ENCODE assay signal across 23 cellular contexts in genomic region chr12:26177303-26177702, GRCh38. TPM values are rescaled to one million over a fixed set of nuclear protein-coding genes. Genes with fewer than 3 reads are reported as not detected.
A peak's percentile ranks its signal among the peaks of the same experiment; 100 is the strongest.
DNase-seq lines count a peak whose midpoint lies in the region; ATAC-seq and TF ChIP-seq lines count a peak whose summit lies in the region.
"Had no signal": no experiment of that assay in that cellular context is flagged by ENCODE, and none has a peak within 500 bp of the region (broad histone marks: within the 10 kb centered on the region; RNA-seq: fewer than 3 reads in every experiment).

No MANE protein-coding gene starts in this region.

- no peak overlapping the region for H2BK120ac ChIP-seq in IMR-90 (ENCODE audit: low read depth, low read length)

- peak overlapping the region; percentile 21 for H3K27ac Mint-ChIP-seq in Calu3 (ENCODE audit: unreplicated experiment)
- no peak overlapping the region for H3K27ac Mint-ChIP-seq in activated CD4-positive, alpha-beta T cell treated with anti-CD3 and anti-CD28 coated beads, Interleukin-2, amount 10 ng/mL, durations not matched to agents 24 days and 14 days
- H3K27ac Mint-ChIP-seq: activated CD4-positive, alpha-beta memory T cell treated with anti-CD3 and anti-CD28 coated beads, Interleukin-2, amount 10 ng/mL, durations not matched to agents 7 days and 5 days; activated naive CD4-positive, alpha-beta T cell treated with anti-CD3 and anti-CD28 coated beads, Interleukin-2, amount 50 U/mL, for 72 hours; CD8-positive, alpha-beta T cell; dendritic cell treated with granulocyte-macrophage colony-stimulating factor and Interleukin-4, amounts not matched to agents 40 ng/mL and 50 ng/mL, for 4 days; T-helper 1 cell treated with Interleukin-12 subunit alpha and Interleukin-12 subunit beta and Interleukin-4 antibody, amounts not matched to agents 30 μg/mL and 1 μg/mL, for 36 hours had no signal

- DNase-seq in Calu3 (peak; percentile 53), IMR-90 (no peak), kidney tubule cell (ENCODE audit: low spot score) (peak; percentile 57), Karpas-422 (no peak), mesenteric fat pad (ENCODE audit: low spot score) (no peak), cardiac septum (ENCODE audit: low spot score) (no peak)
- DNase-seq in activated CD4-positive, alpha-beta T cell treated with anti-CD3 and anti-CD28 coated beads, Interleukin-2, amount 10 ng/mL, durations not matched to agents 24 days and 14 days: no peak
- DNase-seq: activated CD4-positive, alpha-beta memory T cell treated with anti-CD3 and anti-CD28 coated beads, Interleukin-2, amount 10 ng/mL, durations not matched to agents 7 days and 5 days; activated T-cell treated with anti-CD3 and anti-CD28 coated beads, Interleukin-2, amount 50 U/mL, for 4 hours; CD8-positive, alpha-beta T cell; gastrocnemius medialis; NCI-H2081 treated with DMSO at 0.1 percent for 48 hours; NCI-H510A; SIG-M5; stimulated activated CD4-positive, alpha-beta T cell treated with anti-CD3 and anti-CD28 coated beads, Interleukin-15, amount 100 ng/mL, for 24 hours; stimulated activated naive CD4-positive, alpha-beta T cell; trophoblast cell had no signal

- no peak overlapping the region for H2BK5ac ChIP-seq in IMR-90 (ENCODE audit: low read depth, low read length, poor library complexity, severe bottlenecking)

- ATAC-seq in GM21515 (IDR thresholded peaks at IDR 0.05; ENCODE audit: unreplicated experiment) (peak; percentile 55), IMR-90 (ENCODE audit: low read depth) (no peak)
- ATAC-seq: activated naive CD4-positive, alpha-beta T cell treated with anti-CD3 and anti-CD28 coated beads, Interleukin-2, amount 50 U/mL, for 72 hours; activated T-cell treated with anti-CD3 and anti-CD28 coated beads, Interleukin-2, amount 50 U/mL, for 4 hours; CD8-positive, alpha-beta T cell; gastrocnemius medialis had no signal

- no peaks in the 10 kb centered on the region for H3K36me3 ChIP-seq in IMR-90 (ENCODE audit: control insufficient read depth, insufficient read depth, low read length)
- no peaks in the 10 kb centered on the region for H3K36me3 ChIP-seq in Karpas-422 (ENCODE audit: insufficient read depth, low read length)
- H3K36me3 ChIP-seq: gastrocnemius medialis, right atrium auricular region had no signal

- no peak overlapping the region for H2AK5ac ChIP-seq in IMR-90 (ENCODE audit: low read depth, low read length)

- WGBS in IMR-90 (ENCODE audit: extremely low coverage in 2 of 2, insufficient read length in 1 of 2), 2 experiments: 80% methylated on average over 2 of the region's 7 CpGs; no CpG with 5 or more reads in 1 of the 2 experiments

- H3K4me3 Mint-ChIP-seq in Calu3 (ENCODE audit: low read depth, unreplicated experiment): no peak overlapping the region
- H3K4me3 Mint-ChIP-seq in activated CD4-positive, alpha-beta T cell treated with anti-CD3 and anti-CD28 coated beads, Interleukin-2, amount 10 ng/mL, durations not matched to agents 24 days and 14 days: no peak overlapping the region
- H3K4me3 Mint-ChIP-seq: activated CD4-positive, alpha-beta memory T cell treated with anti-CD3 and anti-CD28 coated beads, Interleukin-2, amount 10 ng/mL, durations not matched to agents 7 days and 5 days; activated T-cell treated with anti-CD3 and anti-CD28 coated beads, Interleukin-2, amount 50 U/mL, for 4 hours; CD8-positive, alpha-beta T cell; dendritic cell treated with granulocyte-macrophage colony-stimulating factor and Interleukin-4, amounts not matched to agents 40 ng/mL and 50 ng/mL, for 4 days; T-helper 1 cell treated with Interleukin-12 subunit alpha and Interleukin-12 subunit beta and Interleukin-4 antibody, amounts not matched to agents 30 μg/mL and 1 μg/mL, for 36 hours had no signal

- H3K4me3 ChIP-seq in IMR-90 (ENCODE audit: insufficient read depth, low read depth, low read length) (no peak overlapping the region), Karpas-422 (ENCODE audit: low read length) (no peak overlapping the region)
- H3K4me3 ChIP-seq: gastrocnemius medialis, right atrium auricular region had no signal

- no peaks in the 10 kb centered on the region for H3K9me2 ChIP-seq in Karpas-422 (replicated peaks; ENCODE audit: insufficient read depth, low read length)

- no peak overlapping the region for H3K56ac ChIP-seq in IMR-90 (ENCODE audit: extremely low read depth, insufficient read depth, low read length)

- BruUV-seq in Calu3 (replicated peaks; lab: Mats Ljungman, UMichigan) (no TSS peak), IMR-90 (replicated peaks; lab: Mats Ljungman, UMichigan) (no TSS peak)

- H3K27me3 Mint-ChIP-seq in Calu3 (ENCODE audit: unreplicated experiment): no peaks in the 10 kb centered on the region
- peaks cover 21% of the 10 kb centered on the region for H3K27me3 Mint-ChIP-seq in activated CD4-positive, alpha-beta T cell treated with anti-CD3 and anti-CD28 coated beads, Interleukin-2, amount 10 ng/mL, durations not matched to agents 24 days and 14 days

- H4K20me1 ChIP-seq in IMR-90 (ENCODE audit: insufficient read depth, low read length) (no peaks in the 10 kb centered on the region; the same call in 1 of the 2 replicates), Karpas-422 (ENCODE audit: insufficient read depth, low read depth, low read length) (no peaks in the 10 kb centered on the region)

- no peaks in the 10 kb centered on the region for H3K9me3 ChIP-seq in IMR-90 (ENCODE audit: control insufficient read depth, insufficient read depth, low read length)
- H3K9me3 ChIP-seq in Karpas-422 (ENCODE audit: low read length): no peaks in the 10 kb centered on the region
- H3K9me3 ChIP-seq: gastrocnemius medialis, right atrium auricular region had no signal

- no peak for TF ChIP-seq POLR2A in IMR-90 (IDR thresholded peaks at IDR 0.05; ENCODE audit: low read depth, low read length)

- dilution Hi-C loops in IMR-90 (cut with HindIII; ENCODE audit: low sequenced_read_pairs, unreplicated experiment): no loop called here

- H3K23ac ChIP-seq in IMR-90 (ENCODE audit: low read depth, low read length): no peak overlapping the region

- H3K4me2 ChIP-seq in IMR-90 (ENCODE audit: low read depth, low read length) (no peak overlapping the region), Karpas-422 (ENCODE audit: low read depth, low read length, poor library complexity, severe bottlenecking) (no peak overlapping the region)

- no peak overlapping the region for H3K4ac ChIP-seq in IMR-90 (ENCODE audit: low read depth, low read length)

- H3K9me1 ChIP-seq in IMR-90 (ENCODE audit: insufficient read depth, low read length): peaks cover 8% of the 10 kb centered on the region; the same call in 1 of the 2 replicates

- no peaks in the 10 kb centered on the region for H3K79me1 ChIP-seq in IMR-90 (ENCODE audit: low read depth in 1 of 2, low read length in 2 of 2)

- H3K27me3 ChIP-seq in IMR-90 (ENCODE audit: control insufficient read depth, insufficient read depth, low read length) (peaks cover 28% of the 10 kb centered on the region), Karpas-422 (ENCODE audit: low read length) (no peaks in the 10 kb centered on the region)
- H3K27me3 ChIP-seq: gastrocnemius medialis, right atrium auricular region had no signal

- H2AFZ ChIP-seq in IMR-90 (replicated peaks; ENCODE audit: low read length, poor library complexity) (peak overlapping the region; percentile 23), Karpas-422 (ENCODE audit: low read length) (no peak overlapping the region)

- TF ChIP-seq CTCF in Calu3 (IDR thresholded peaks at IDR 0.05; ENCODE audit: unreplicated experiment): no peak
- no peak for TF ChIP-seq CTCF in IMR-90 (conservative IDR thresholded peaks at IDR 0.05; ENCODE audit: low read depth, low read length)

- no peaks in the 10 kb centered on the region for H3K9me3 Mint-ChIP-seq in Calu3 (ENCODE audit: low read depth, unreplicated experiment)
- H3K9me3 Mint-ChIP-seq in activated CD4-positive, alpha-beta T cell treated with anti-CD3 and anti-CD28 coated beads, Interleukin-2, amount 10 ng/mL, durations not matched to agents 24 days and 14 days: no peaks in the 10 kb centered on the region
- H3K9me3 Mint-ChIP-seq: activated CD4-positive, alpha-beta memory T cell treated with anti-CD3 and anti-CD28 coated beads, Interleukin-2, amount 10 ng/mL, durations not matched to agents 7 days and 5 days; activated naive CD4-positive, alpha-beta T cell treated with anti-CD3 and anti-CD28 coated beads, Interleukin-2, amount 50 U/mL, for 72 hours; activated T-cell treated with anti-CD3 and anti-CD28 coated beads, Interleukin-2, amount 50 U/mL, for 4 hours; CD8-positive, alpha-beta T cell; dendritic cell treated with granulocyte-macrophage colony-stimulating factor and Interleukin-4, amounts not matched to agents 40 ng/mL and 50 ng/mL, for 4 days; T-helper 1 cell treated with Interleukin-12 subunit alpha and Interleukin-12 subunit beta and Interleukin-4 antibody, amounts not matched to agents 30 μg/mL and 1 μg/mL, for 36 hours had no signal

- H3K4me1 Mint-ChIP-seq in Calu3 (ENCODE audit: low read depth, unreplicated experiment): peaks cover 37% of the 10 kb centered on the region
- no peaks in the 10 kb centered on the region for H3K4me1 Mint-ChIP-seq in activated CD4-positive, alpha-beta T cell treated with anti-CD3 and anti-CD28 coated beads, Interleukin-2, amount 10 ng/mL, durations not matched to agents 24 days and 14 days
- H3K4me1 Mint-ChIP-seq: activated CD4-positive, alpha-beta memory T cell treated with anti-CD3 and anti-CD28 coated beads, Interleukin-2, amount 10 ng/mL, durations not matched to agents 7 days and 5 days had no signal

- POLR2A ChIA-PET in IMR-90 (lab: Charles Lee; ENCODE audit: unreplicated experiment): no interaction called here

- no peak overlapping the region for H2BK15ac ChIP-seq in IMR-90 (ENCODE audit: low read depth, low read length)

- H3K27ac ChIP-seq in IMR-90 (ENCODE audit: insufficient read depth, low read length) (no peak overlapping the region), Karpas-422 (ENCODE audit: low read length) (no peak overlapping the region)
- H3K27ac ChIP-seq: epithelial cell of prostate, gastrocnemius medialis, right atrium auricular region had no signal

- H3K4me1 ChIP-seq in IMR-90 (ENCODE audit: control insufficient read depth, insufficient read depth, low read length) (no peaks in the 10 kb centered on the region), Karpas-422 (ENCODE audit: low read length) (no peaks in the 10 kb centered on the region)
- H3K4me1 ChIP-seq: gastrocnemius medialis, right atrium auricular region had no signal

- no peak overlapping the region for H3K18ac ChIP-seq in IMR-90 (ENCODE audit: low read depth, low read length)

- H3K14ac ChIP-seq in IMR-90 (replicated peaks; ENCODE audit: low read depth, low read length): peak overlapping the region; percentile 40; the same call in 1 of the 2 replicates

- CTCF ChIA-PET in Calu3 (lab: Charles Lee) (interaction anchor here (0.8 to 1.3 kb wide), 5 partner anchors 10 to 97 kb away, joined by 3 to 4 read pairs (median 3); no protein-coding TSS in a partner anchor), IMR-90 (lab: Yijun Ruan, JAX) (no interaction called here)

- TF ChIP-seq RAD21 in IMR-90 (IDR thresholded peaks at IDR 0.05; ENCODE audit: low read length): no peak

- H4K5ac ChIP-seq in IMR-90 (ENCODE audit: low read depth, low read length): no peak overlapping the region

- H3K79me2 ChIP-seq in Karpas-422 (ENCODE audit: low read length): no peaks in the 10 kb centered on the region

- H4K91ac ChIP-seq in IMR-90 (ENCODE audit: insufficient read depth, low read depth, low read length): no peak overlapping the region

- H4K8ac ChIP-seq in IMR-90 (ENCODE audit: low read depth in 2 of 2, low read length in 2 of 2): no peak overlapping the region

- H2AK9ac ChIP-seq in IMR-90 (replicated peaks; ENCODE audit: low read depth, low read length, poor library complexity): no peak overlapping the region

- H3K9ac ChIP-seq in IMR-90 (ENCODE audit: low read depth, low read length) (no peak overlapping the region), Karpas-422 (ENCODE audit: low read length) (no peak overlapping the region)

- no peak overlapping the region for H2BK20ac ChIP-seq in IMR-90 (ENCODE audit: low read depth, low read length)

- in situ Hi-C loops in IMR-90 (cut with MboI; ENCODE audit: low sequenced_read_pairs): no loop called here

- no peaks in the 10 kb centered on the region for H3K36me3 Mint-ChIP-seq in Calu3 (ENCODE audit: insufficient read depth, unreplicated experiment)
- no peaks in the 10 kb centered on the region for H3K36me3 Mint-ChIP-seq in activated CD4-positive, alpha-beta T cell treated with anti-CD3 and anti-CD28 coated beads, Interleukin-2, amount 10 ng/mL, durations not matched to agents 24 days and 14 days (ENCODE audit: low read depth)
- H3K36me3 Mint-ChIP-seq: activated naive CD4-positive, alpha-beta T cell treated with anti-CD3 and anti-CD28 coated beads, Interleukin-2, amount 50 U/mL, for 72 hours; CD8-positive, alpha-beta T cell had no signal

- intact Hi-C loops in Calu3 (cut with micrococcal nuclease; ENCODE audit: unreplicated experiment) (no loop called here), IMR-90 (cut with micrococcal nuclease) (loop anchor here (5.0 kb wide), 1 partner anchor 35 kb away; no protein-coding TSS in a partner anchor), cardiac septum (cut with DNase I) (no loop called here)
- intact Hi-C loops in activated CD4-positive, alpha-beta T cell treated with anti-CD3 and anti-CD28 coated beads, Interleukin-2, amount 10 ng/mL, durations not matched to agents 24 days and 14 days (cut with micrococcal nuclease): no loop called here

RNA-seq across cellular contexts. Expression of gene SSPN, which starts 18.1 kb away (rescaled TPM):
- total RNA-seq in Calu3 (2022) (7.0 and 8.9 TPM in 2 replicates), IMR-90 (2012; rRNA removed) (5.6 and 7.8 TPM in 2 replicates), mesenteric fat pad (21.1 TPM), cardiac septum (118 TPM)
- 3.5 and 4.1 TPM in 2 replicates for polyA plus RNA-seq in IMR-90 (2012; rRNA removed)
- 2.8 and 4.8 TPM in 2 replicates for polyA plus RNA-seq in IMR-90 (2012; cell fraction: cytosol; rRNA removed)
- polyA plus RNA-seq in IMR-90 (2012; cell fraction: nucleus; rRNA removed; ENCODE audit: low replicate concordance): 0.85 and 2.2 TPM in 2 replicates
- not detected in 2 replicates for total RNA-seq in Karpas-422 (2014; rRNA removed; shearing (Covaris generic); ENCODE audit: low replicate concordance)
- total RNA-seq in activated CD4-positive, alpha-beta T cell treated with anti-CD3 and anti-CD28 coated beads, Interleukin-2, amount 10 ng/mL, durations not matched to agents 24 days and 14 days: not detected in 2 replicates
- total RNA-seq: activated CD4-positive, alpha-beta memory T cell treated with anti-CD3 and anti-CD28 coated beads, Interleukin-2, amount 10 ng/mL, durations not matched to agents 7 days and 5 days; activated naive CD4-positive, alpha-beta T cell treated with anti-CD3 and anti-CD28 coated beads, Interleukin-2, amount 50 U/mL, for 72 hours; activated T-cell treated with anti-CD3 and anti-CD28 coated beads, Interleukin-2, amount 50 U/mL, for 4 hours; CD8-positive, alpha-beta T cell had no signal

RNA-seq across cellular contexts. Expression of gene BHLHE41, which starts 52.5 kb away (rescaled TPM):
- total RNA-seq in Calu3 (2022): 44.1 and 54.1 TPM in 2 replicates
- 0.72 and 1.1 TPM in 2 replicates for total RNA-seq in IMR-90 (2012; rRNA removed)
- 3.8 and 5.2 TPM in 2 replicates for polyA plus RNA-seq in IMR-90 (2012; rRNA removed)
- 0.64 and 1.6 TPM in 2 replicates for polyA plus RNA-seq in IMR-90 (2012; cell fraction: cytosol; rRNA removed)
- 5.6 and 8.7 TPM in 2 replicates for polyA plus RNA-seq in IMR-90 (2012; cell fraction: nucleus; rRNA removed; ENCODE audit: low replicate concordance)
- 1.6 and 2.2 TPM in 2 replicates for total RNA-seq in Karpas-422 (2014; rRNA removed; shearing (Covaris generic); ENCODE audit: low replicate concordance)
- not detected in 2 replicates for total RNA-seq in activated CD4-positive, alpha-beta T cell treated with anti-CD3 and anti-CD28 coated beads, Interleukin-2, amount 10 ng/mL, durations not matched to agents 24 days and 14 days
- 21.0 TPM for total RNA-seq in mesenteric fat pad
- 33.3 TPM for total RNA-seq in cardiac septum
- total RNA-seq: activated CD4-positive, alpha-beta memory T cell treated with anti-CD3 and anti-CD28 coated beads, Interleukin-2, amount 10 ng/mL, durations not matched to agents 7 days and 5 days; activated naive CD4-positive, alpha-beta T cell treated with anti-CD3 and anti-CD28 coated beads, Interleukin-2, amount 50 U/mL, for 72 hours; CD8-positive, alpha-beta T cell had no signal

Comparison
In these comparisons a context has a peak if more than half of its experiments do, and no peak if none do; other contexts are left out.
1. DNase-seq: peak in Calu3 (single experiment) and kidney tubule cell (single experiment); none in IMR-90 (single experiment), Karpas-422 (single experiment), activated CD4-positive, alpha-beta T cell treated with anti-CD3 and anti-CD28 coated beads, Interleukin-2, amount 10 ng/mL, durations not matched to agents 24 days and 14 days (single experiment), mesenteric fat pad (single experiment) and cardiac septum (single experiment).